Comparison of ENCODE assay signal across 17 cellular contexts in genomic region chr1:240101306-240101705, GRCh38. TPM values are rescaled to one million over a fixed set of nuclear protein-coding genes. Genes with fewer than 3 reads are reported as not detected.
"Had no signal": no experiment of that assay in that cellular context is flagged by ENCODE, and none has a peak within 500 bp of the region (broad histone marks: within the 10 kb centered on the region; RNA-seq: fewer than 3 reads in every experiment).

No MANE protein-coding gene starts in this region.

- H3K27ac Mint-ChIP-seq: activated CD8-positive, alpha-beta T cell treated with anti-CD3 and anti-CD28 coated beads for 36 hours; activated T-cell treated with anti-CD3 and anti-CD28 coated beads, Interleukin-2, amount 50 U/mL, for 72 hours; natural killer cell treated with Interleukin-12 subunit alpha and Interleukin-12 subunit beta and Interleukin-15 and Interleukin-18, amount 100 ng/mL, for 72 hours; stimulated activated naive CD8-positive, alpha-beta T cell treated with anti-CD3 and anti-CD28 coated beads, Interleukin-15, Interleukin-2, amounts not matched to agents 100 ng/mL and 50 ng/mL, for 24 hours had no signal

- H3K4me1 ChIP-seq: heart left ventricle had no signal

- H3K4me3 Mint-ChIP-seq: activated CD8-positive, alpha-beta T cell treated with anti-CD3 and anti-CD28 coated beads for 36 hours; activated T-cell treated with anti-CD3 and anti-CD28 coated beads, Interleukin-2, amount 50 U/mL, for 72 hours; natural killer cell treated with Interleukin-12 subunit alpha and Interleukin-12 subunit beta and Interleukin-15 and Interleukin-18, amount 100 ng/mL, for 72 hours; stimulated activated naive CD8-positive, alpha-beta T cell treated with anti-CD3 and anti-CD28 coated beads, Interleukin-15, Interleukin-2, amounts not matched to agents 100 ng/mL and 50 ng/mL, for 24 hours had no signal

- H3K9me3 Mint-ChIP-seq: activated CD8-positive, alpha-beta T cell treated with anti-CD3 and anti-CD28 coated beads for 36 hours; activated T-cell treated with anti-CD3 and anti-CD28 coated beads, Interleukin-2, amount 50 U/mL, for 72 hours; natural killer cell treated with Interleukin-12 subunit alpha and Interleukin-12 subunit beta and Interleukin-15 and Interleukin-18, amount 100 ng/mL, for 72 hours had no signal

- H3K36me3 Mint-ChIP-seq: natural killer cell treated with Interleukin-12 subunit alpha and Interleukin-12 subunit beta and Interleukin-15 and Interleukin-18, amount 100 ng/mL, for 72 hours had no signal

- H3K9me3 ChIP-seq: heart left ventricle, mucosa of descending colon, thoracic aorta had no signal

- H3K27ac ChIP-seq: heart left ventricle, thoracic aorta had no signal

- H3K4me3 ChIP-seq: heart left ventricle, mucosa of descending colon, thoracic aorta had no signal

- H3K36me3 ChIP-seq: heart left ventricle, thoracic aorta had no signal

- DNase-seq: activated CD8-positive, alpha-beta memory T cell treated with anti-CD3 and anti-CD28 coated beads, Interleukin-2, amount 50 U/mL, for 4 hours; activated CD8-positive, alpha-beta T cell treated with anti-CD3 and anti-CD28 coated beads for 36 hours; activated naive CD4-positive, alpha-beta T cell; activated T-cell treated with anti-CD3 and anti-CD28 coated beads, Interleukin-2, amount 50 U/mL, for 72 hours; aorta; central memory CD4-positive, alpha-beta T cell; cortex of kidney; foreskin fibroblast; heart left ventricle; mammary epithelial cell; mucosa of descending colon; stimulated activated CD4-positive, alpha-beta T cell treated with anti-CD3 and anti-CD28 coated beads, Interleukin-15, amount 100 ng/mL, for 24 hours; stimulated activated CD4-positive, alpha-beta T cell treated with anti-CD3 and anti-CD28 coated beads, Interleukin-4, amount 100 ng/mL, for 24 hours had no signal

RNA-seq across cellular contexts. Expression of gene FMN2, which starts 9.6 kb away (rescaled TPM):
- total RNA-seq: activated CD8-positive, alpha-beta T cell treated with anti-CD3 and anti-CD28 coated beads for 36 hours; activated T-cell treated with anti-CD3 and anti-CD28 coated beads, Interleukin-2, amount 50 U/mL, for 72 hours; left lobe of liver; mammary epithelial cell; natural killer cell treated with Interleukin-12 subunit alpha and Interleukin-12 subunit beta and Interleukin-15 and Interleukin-18, amount 100 ng/mL, for 72 hours had no signal
